ENCODE assay signal across 10 cellular contexts in the genomic region with DNA sequence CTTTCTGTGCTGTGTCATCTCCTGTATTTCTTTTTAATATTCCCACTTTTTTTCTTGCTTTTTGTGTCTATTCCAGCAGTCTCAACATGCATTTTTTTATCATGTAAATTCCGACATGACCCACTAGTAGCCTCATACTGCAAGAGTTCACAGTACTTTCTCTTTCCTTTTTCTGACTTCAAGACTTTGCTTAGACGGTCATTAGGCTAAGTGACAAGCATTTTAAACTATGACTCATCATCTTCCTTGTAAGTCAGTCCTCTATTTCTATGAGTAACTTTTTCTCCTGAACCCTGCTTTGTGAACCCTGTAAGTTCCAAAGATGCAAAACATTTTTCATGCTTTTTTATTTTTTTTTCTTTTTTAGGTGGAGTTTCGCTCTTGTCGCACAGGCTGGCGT.
DNase-seq lines count a peak whose midpoint lies in the region; ATAC-seq and TF ChIP-seq lines count a peak whose summit lies in the region.
"Had no signal": no experiment of that assay in that cellular context is flagged by ENCODE, and none has a peak within 500 bp of the region (broad histone marks: within the 10 kb centered on the region; RNA-seq: fewer than 3 reads in every experiment).

No MANE protein-coding gene starts in this region.

- intact Hi-C loops in Right ventricle myocardium superior (cut with DNase I), result no loop called here
- intact Hi-C loops in cardiac septum (cut with DNase I), result no loop called here
- intact Hi-C loops in body of pancreas (cut with DNase I), result no loop called here
- intact Hi-C loops in upper lobe of right lung (cut with DNase I), result no loop called here

- peaks cover under 1% of the 10 kb centered on the region for H3K27me3 Mint-ChIP-seq in progenitor cell of endocrine pancreas
- H3K27me3 Mint-ChIP-seq in T-helper 2 cell treated with Interferon-gamma antibody and Interleukin-4, amounts not matched to agents 5 μg/mL and 100 μg/mL, for 36 hours (ENCODE audit: low read depth), result no peaks in the 10 kb centered on the region

- H3K4me1 ChIP-seq in body of pancreas (no peaks in the 10 kb centered on the region), upper lobe of right lung (no peaks in the 10 kb centered on the region)

- H3K36me3 ChIP-seq in body of pancreas (replicated peaks in 1 of 2; ENCODE audit: insufficient read depth in 1 of 2, low read depth in 2 of 2) (no peaks in the 10 kb centered on the region), upper lobe of right lung (no peaks in the 10 kb centered on the region)

- H3K36me3 Mint-ChIP-seq in progenitor cell of endocrine pancreas (ENCODE audit: insufficient read depth), result no peaks in the 10 kb centered on the region
- H3K36me3 Mint-ChIP-seq in T-helper 2 cell treated with Interferon-gamma antibody and Interleukin-4, amounts not matched to agents 5 μg/mL and 100 μg/mL, for 36 hours (ENCODE audit: low read depth), result no peaks in the 10 kb centered on the region

- peaks cover 10% of the 10 kb centered on the region for H3K4me1 Mint-ChIP-seq in progenitor cell of endocrine pancreas (ENCODE audit: low read depth)
- H3K4me1 Mint-ChIP-seq in T-helper 2 cell treated with Interferon-gamma antibody and Interleukin-4, amounts not matched to agents 5 μg/mL and 100 μg/mL, for 36 hours (ENCODE audit: low read depth), result peaks cover 2% of the 10 kb centered on the region

- H3K4me3 ChIP-seq in body of pancreas (no peak overlapping the region), upper lobe of right lung (no peak overlapping the region)

- H3K4me3 Mint-ChIP-seq in progenitor cell of endocrine pancreas (ENCODE audit: low read depth), result no peak overlapping the region
- H3K4me3 Mint-ChIP-seq in T-helper 2 cell treated with Interferon-gamma antibody and Interleukin-4, amounts not matched to agents 5 μg/mL and 100 μg/mL, for 36 hours, result no peak overlapping the region

- no peak for TF ChIP-seq CTCF in body of pancreas (IDR thresholded peaks at IDR 0.05)
- no peak for TF ChIP-seq CTCF in upper lobe of right lung (IDR thresholded peaks at IDR 0.05)
- no peak for TF ChIP-seq CTCF in progenitor cell of endocrine pancreas (IDR thresholded peaks at IDR 0.05; ENCODE audit: unreplicated experiment)

- H3K9me3 ChIP-seq in body of pancreas, result no peaks in the 10 kb centered on the region
- no peaks in the 10 kb centered on the region for H3K9me3 ChIP-seq in upper lobe of right lung

- ATAC-seq in Right ventricle myocardium superior (ENCODE audit: poor library complexity), result peak; percentile 52
- peak; percentile 65 for ATAC-seq in HG03139 (IDR thresholded peaks at IDR 0.05; ENCODE audit: unreplicated experiment)
- peak; percentile 48 for ATAC-seq in body of pancreas
- ATAC-seq in upper lobe of right lung, result peak; percentile 61

- 80 to 85% methylated on average over 5 of the region's 5 CpGs for WGBS in body of pancreas, 2 donors

- no peak for TF ChIP-seq POLR2A in body of pancreas (IDR thresholded peaks at IDR 0.05)

- in situ Hi-C loops in G401 (cut with HindIII; ENCODE audit: low sequenced_read_pairs), result no loop called here

- H3K27ac ChIP-seq in body of pancreas (no peak overlapping the region), upper lobe of right lung (no peak overlapping the region)

- H3K27ac Mint-ChIP-seq in progenitor cell of endocrine pancreas, result no peak overlapping the region
- H3K27ac Mint-ChIP-seq in T-helper 2 cell treated with Interferon-gamma antibody and Interleukin-4, amounts not matched to agents 5 μg/mL and 100 μg/mL, for 36 hours, result no peak overlapping the region

- peaks cover 6% of the 10 kb centered on the region for H3K9me3 Mint-ChIP-seq in progenitor cell of endocrine pancreas (ENCODE audit: low read depth)
- H3K9me3 Mint-ChIP-seq in T-helper 2 cell treated with Interferon-gamma antibody and Interleukin-4, amounts not matched to agents 5 μg/mL and 100 μg/mL, for 36 hours, result no peaks in the 10 kb centered on the region

- DNase-seq in Right ventricle myocardium superior (no peak), cardiac septum (ENCODE audit: low spot score) (no peak), body of pancreas (no peak), upper lobe of right lung (no peak), progenitor cell of endocrine pancreas (ENCODE audit: low spot score, unreplicated experiment) (no peak), G401 (ENCODE audit: low spot score) (no peak)
- DNase-seq in T-helper 2 cell treated with Interferon-gamma antibody and Interleukin-4, amounts not matched to agents 5 μg/mL and 100 μg/mL, for 36 hours (ENCODE audit: low spot score), result no peak
- DNase-seq: C1 segment of cervical spinal cord, NCI-H1092 treated with DMSO at 0.1 percent for 48 hours had no signal

- H3K27me3 ChIP-seq in body of pancreas (no peaks in the 10 kb centered on the region), upper lobe of right lung (no peaks in the 10 kb centered on the region)
